16 cellular contexts compared by ENCODE assay signal in the genomic region with DNA sequence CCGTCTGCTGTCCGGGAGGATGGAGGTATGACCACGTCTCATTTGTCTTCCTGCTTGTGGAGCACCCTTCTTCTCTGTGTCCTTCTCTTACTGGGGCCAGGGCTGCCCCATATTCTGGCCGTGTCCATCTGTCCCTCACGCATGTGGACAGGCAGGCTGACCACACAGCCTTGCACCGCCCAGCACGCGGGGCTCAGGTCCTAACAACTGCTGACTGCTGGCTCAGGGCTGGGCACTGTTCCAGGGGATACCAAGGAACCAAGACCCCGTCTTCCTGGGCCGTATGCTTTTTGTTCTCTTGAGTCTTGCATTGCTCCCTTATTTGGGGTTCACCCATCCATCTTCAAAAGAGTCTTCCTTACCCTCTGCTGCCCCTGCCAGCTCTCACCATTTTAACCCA. TPM values are rescaled to one million over a fixed set of nuclear protein-coding genes. Genes with fewer than 3 reads are reported as not detected.
DNase-seq lines count a peak whose midpoint lies in the region; ATAC-seq, FAIRE-seq and TF ChIP-seq lines count a peak whose summit lies in the region.
"Had no signal": no experiment of that assay in that cellular context is flagged by ENCODE, and none has a peak within 500 bp of the region (broad histone marks: within the 10 kb centered on the region; RNA-seq: fewer than 3 reads in every experiment).

No MANE protein-coding gene starts in this region.

- FAIRE-seq in endothelial cell of umbilical vein (lab: Jason Lieb, UNC) = no peak

- H3K36me3 Mint-ChIP-seq in activated T-cell treated with anti-CD3 and anti-CD28 coated beads, Interleukin-2, amount 50 U/mL, for 72 hours (ENCODE audit: insufficient read depth in 2 of 2) = peaks cover 2% of the 10 kb centered on the region in 2 donors
- H3K36me3 Mint-ChIP-seq in stimulated activated memory B cell treated with anti-CD40 and anti-IgM and Interleukin-4, amounts not matched to agents 10 μg/mL and 1 μg/mL and 100 μg/mL, for 72 hours = peaks cover 14% of the 10 kb centered on the region
- H3K36me3 Mint-ChIP-seq: activated naive CD8-positive, alpha-beta T cell had no signal

- no peak overlapping the region for H3K9ac ChIP-seq in endothelial cell of umbilical vein (replicated peaks; ENCODE audit: extremely low read depth, insufficient read depth, low read length)

- no peak overlapping the region for H3K27ac ChIP-seq in PC-9
- no peak overlapping the region for H3K27ac ChIP-seq in endothelial cell of umbilical vein (ENCODE audit: insufficient read depth, low read depth, low read length)
- no peak overlapping the region for H3K27ac ChIP-seq in right cardiac atrium (ENCODE audit: low read length)

- no peak overlapping the region for H3K4me3 ChIP-seq in PC-9
- H3K4me3 ChIP-seq in endothelial cell of umbilical vein (replicated peaks in 1 of 3; ENCODE audit: insufficient read depth in 1 of 3, low read depth in 1 of 3, low read length in 3 of 3) = no peak overlapping the region
- no peak overlapping the region for H3K4me3 ChIP-seq in right cardiac atrium (ENCODE audit: low read length)
- H3K4me3 ChIP-seq: lung, Peyer's patch, upper lobe of left lung had no signal

- H3K4me1 Mint-ChIP-seq in activated T-cell treated with anti-CD3 and anti-CD28 coated beads, Interleukin-2, amount 50 U/mL, for 72 hours (ENCODE audit: low read depth) = peaks cover 33% of the 10 kb centered on the region
- peaks cover 14% of the 10 kb centered on the region for H3K4me1 Mint-ChIP-seq in stimulated activated memory B cell treated with anti-CD40 and anti-IgM and Interleukin-4, amounts not matched to agents 10 μg/mL and 1 μg/mL and 100 μg/mL, for 72 hours

- no peaks in the 10 kb centered on the region for H3K9me3 ChIP-seq in PC-9 (ENCODE audit: insufficient read depth, low read depth)
- H3K9me3 ChIP-seq in endothelial cell of umbilical vein (replicated peaks; ENCODE audit: control insufficient read depth, insufficient read depth, low read length) = no peaks in the 10 kb centered on the region
- H3K9me3 ChIP-seq in right cardiac atrium (ENCODE audit: control insufficient read depth, low read length) = no peaks in the 10 kb centered on the region
- H3K9me3 ChIP-seq: Peyer's patch, upper lobe of left lung had no signal

- WGBS in right cardiac atrium = 85% methylated on average over 10 of the region's 10 CpGs

- dilution Hi-C loops in endothelial cell of umbilical vein (cut with MboI; ENCODE audit: extremely low pct_ligation_motif_present, low sequenced_read_pairs) = no loop called here

- peaks cover 1 to 2% of the 10 kb centered on the region in 2 donors for H3K9me3 Mint-ChIP-seq in activated T-cell treated with anti-CD3 and anti-CD28 coated beads, Interleukin-2, amount 50 U/mL, for 72 hours
- peaks cover 3% of the 10 kb centered on the region for H3K9me3 Mint-ChIP-seq in stimulated activated memory B cell treated with anti-CD40 and anti-IgM and Interleukin-4, amounts not matched to agents 10 μg/mL and 1 μg/mL and 100 μg/mL, for 72 hours

- CTCF ChIA-PET in PC-9 (lab: Charles Lee) (interaction anchor here (0.5 to 0.8 kb wide), 3 partner anchors 145 to 217 kb away, joined by 3 read pairs; no protein-coding TSS in a partner anchor), endothelial cell of umbilical vein (lab: Charles Lee) (interaction anchor here (1.1 to 2.4 kb wide), 4 partner anchors 8 to 216 kb away, joined by 4 to 14 read pairs (median 12); no protein-coding TSS in a partner anchor)

- H3K9me2 ChIP-seq in PC-9 (ENCODE audit: insufficient read depth) = no peaks in the 10 kb centered on the region

- H3K4me3 Mint-ChIP-seq in activated T-cell treated with anti-CD3 and anti-CD28 coated beads, Interleukin-2, amount 50 U/mL, for 72 hours = peak overlapping the region; percentile 49 to 55
- H3K4me3 Mint-ChIP-seq in stimulated activated memory B cell treated with anti-CD40 and anti-IgM and Interleukin-4, amounts not matched to agents 10 μg/mL and 1 μg/mL and 100 μg/mL, for 72 hours = peak overlapping the region; percentile 27
- H3K4me3 Mint-ChIP-seq: activated naive CD8-positive, alpha-beta T cell had no signal

- H3K27me3 Mint-ChIP-seq in activated T-cell treated with anti-CD3 and anti-CD28 coated beads, Interleukin-2, amount 50 U/mL, for 72 hours (ENCODE audit: low read depth) = peaks cover 5% of the 10 kb centered on the region
- H3K27me3 Mint-ChIP-seq in stimulated activated memory B cell treated with anti-CD40 and anti-IgM and Interleukin-4, amounts not matched to agents 10 μg/mL and 1 μg/mL and 100 μg/mL, for 72 hours = peaks cover 12% of the 10 kb centered on the region
- H3K27me3 Mint-ChIP-seq: activated naive CD8-positive, alpha-beta T cell had no signal

- DNase-seq in activated T-cell treated with anti-CD3 and anti-CD28 coated beads, Interleukin-2, amount 50 U/mL, for 72 hours = no peak
- no peak for DNase-seq in activated T-cell treated with anti-CD3 and anti-CD28 coated beads, Interleukin-2, amount 50 U/mL, for 1 hour
- DNase-seq in PC-9 (no peak), endothelial cell of umbilical vein (ENCODE audit: low read depth, low spot score) (no peak), mesenteric fat pad (ENCODE audit: low spot score) (no peak), hypothalamus (lab: John Stamatoyannopoulos, UW) (no peak), right cardiac atrium (no peak)
- DNase-seq: ACHN, NCI-H1092 treated with DMSO at 0.1 percent for 48 hours, NCI-H446, occipital lobe had no signal

- H3F3A ChIP-seq in PC-9 (ENCODE audit: insufficient read depth, low read depth) = no peaks in the 10 kb centered on the region; the same call in 1 of the 2 replicates

- no peak for ATAC-seq in activated T-cell treated with anti-CD3 and anti-CD28 coated beads, Interleukin-2, amount 50 U/mL, for 72 hours (replicated peaks in 1 of 2)
- ATAC-seq in stimulated activated memory B cell treated with anti-CD40 and anti-IgM and Interleukin-4, amounts not matched to agents 10 μg/mL and 1 μg/mL and 100 μg/mL, for 72 hours = no peak
- no peak for ATAC-seq in right cardiac atrium

- no peak for TF ChIP-seq CTCF in PC-9 (conservative IDR thresholded peaks at IDR 0.05)
- TF ChIP-seq CTCF in endothelial cell of umbilical vein (IDR thresholded peaks at IDR 0.05; ENCODE audit: extremely low read depth in 1 of 2, insufficient read depth in 1 of 2, low read depth in 1 of 2, low read length in 2 of 2) = no peak

- BruUV-seq in PC-9 (replicated peaks; lab: Mats Ljungman, UMichigan) (no TSS peak), endothelial cell of umbilical vein (replicated peaks; lab: Mats Ljungman, UMichigan) (no TSS peak)

- intact Hi-C loops in PC-9 (cut with micrococcal nuclease; ENCODE audit: unreplicated experiment) (no loop called here), endothelial cell of umbilical vein (cut with micrococcal nuclease) (no loop called here), right cardiac atrium (cut with DNase I) (no loop called here)

- H2AFZ ChIP-seq in PC-9 = no peak overlapping the region
- no peak overlapping the region for H2AFZ ChIP-seq in endothelial cell of umbilical vein (ENCODE audit: low read depth, low read length)

- peaks cover 22% of the 10 kb centered on the region for H3K4me1 ChIP-seq in PC-9 (replicated peaks; ENCODE audit: insufficient read depth)
- peaks cover 11% of the 10 kb centered on the region for H3K4me1 ChIP-seq in endothelial cell of umbilical vein (ENCODE audit: control insufficient read depth, extremely low read depth, insufficient read depth, low read length)
- no peaks in the 10 kb centered on the region for H3K4me1 ChIP-seq in right cardiac atrium (ENCODE audit: control insufficient read depth, insufficient read depth, low read length)

- H4K20me1 ChIP-seq in PC-9 (ENCODE audit: insufficient read depth) = no peaks in the 10 kb centered on the region
- no peaks in the 10 kb centered on the region for H4K20me1 ChIP-seq in endothelial cell of umbilical vein (replicated peaks; ENCODE audit: control insufficient read depth, extremely low read depth, insufficient read depth, low read length)

- POLR2A ChIA-PET in PC-9 (lab: Charles Lee; ENCODE audit: unreplicated experiment) (interaction anchor here (0.6 kb wide), 1 partner anchor 104 kb away, joined by 11 read pairs; no protein-coding TSS in a partner anchor), endothelial cell of umbilical vein (lab: Charles Lee) (no interaction called here)

- peak overlapping the region; percentile 45 for H3K4me2 ChIP-seq in PC-9
- H3K4me2 ChIP-seq in endothelial cell of umbilical vein (ENCODE audit: insufficient read depth, low read length) = peak overlapping the region; percentile 3

- H3K79me2 ChIP-seq in PC-9 (ENCODE audit: low read depth) (no peaks in the 10 kb centered on the region), endothelial cell of umbilical vein (ENCODE audit: control insufficient read depth, insufficient read depth, low read length) (no peaks in the 10 kb centered on the region)

- H3K9me1 ChIP-seq in endothelial cell of umbilical vein (replicated peaks; ENCODE audit: control insufficient read depth, extremely low read depth, insufficient read depth, low read length) = no peaks in the 10 kb centered on the region

- H3K27ac Mint-ChIP-seq in activated T-cell treated with anti-CD3 and anti-CD28 coated beads, Interleukin-2, amount 50 U/mL, for 72 hours = peak overlapping the region; percentile 11
- peak overlapping the region; percentile 50 for H3K27ac Mint-ChIP-seq in stimulated activated memory B cell treated with anti-CD40 and anti-IgM and Interleukin-4, amounts not matched to agents 10 μg/mL and 1 μg/mL and 100 μg/mL, for 72 hours
- H3K27ac Mint-ChIP-seq: activated naive CD8-positive, alpha-beta T cell had no signal

- H3K36me3 ChIP-seq in PC-9 (ENCODE audit: low read depth) (no peaks in the 10 kb centered on the region), endothelial cell of umbilical vein (ENCODE audit: control insufficient read depth in 2 of 2, extremely low read depth in 1 of 2, insufficient read depth in 2 of 2, low read length in 2 of 2) (no peaks in the 10 kb centered on the region)
- H3K36me3 ChIP-seq: Peyer's patch had no signal

- no peaks in the 10 kb centered on the region for H3K27me3 ChIP-seq in PC-9 (ENCODE audit: insufficient read depth, low read depth)
- no peaks in the 10 kb centered on the region for H3K27me3 ChIP-seq in endothelial cell of umbilical vein (ENCODE audit: control insufficient read depth in 2 of 2, insufficient read depth in 2 of 2, low read length in 2 of 2)
- H3K27me3 ChIP-seq in right cardiac atrium (ENCODE audit: control insufficient read depth, insufficient read depth) = no peaks in the 10 kb centered on the region
- H3K27me3 ChIP-seq: Peyer's patch, upper lobe of left lung had no signal

- TF ChIP-seq POLR2A in endothelial cell of umbilical vein (IDR thresholded peaks at IDR 0.05; ENCODE audit: low read depth, low read length) = no peak

RNA-seq across cellular contexts. Expression of a gene that starts 17.5 kb away (rescaled TPM):
- total RNA-seq in activated T-cell treated with anti-CD3 and anti-CD28 coated beads, Interleukin-2, amount 50 U/mL, for 72 hours = 10 to 100 TPM; 12.2 to 15.6 TPM
- 27.9 and 33.8 TPM in 2 replicates for total RNA-seq in PC-9 (2021)
- total RNA-seq in endothelial cell of umbilical vein = 41.9 and 50.9 TPM in 2 replicates
- 61.2 and 66.7 TPM in 2 replicates for polyA plus RNA-seq in endothelial cell of umbilical vein
- polyA plus RNA-seq in endothelial cell of umbilical vein (2011; cell fraction: cytosol; rRNA removed) = 39.4 and 39.6 TPM in 2 replicates
- 30.4 and 32.4 TPM in 2 replicates for polyA plus RNA-seq in endothelial cell of umbilical vein (2011; cell fraction: nucleus; rRNA removed)
- polyA plus RNA-seq in endothelial cell of umbilical vein (2012) = 25.2 and 26.0 TPM in 2 replicates
- polyA minus RNA-seq in endothelial cell of umbilical vein = 68.1 and 84.0 TPM in 2 replicates
- 6.3 TPM for polyA minus RNA-seq in endothelial cell of umbilical vein (2011; cell fraction: cytosol; rRNA and poly(A)+ RNA removed)
- polyA minus RNA-seq in endothelial cell of umbilical vein (2011; cell fraction: nucleus; rRNA and poly(A)+ RNA removed) = 27.8 and 30.8 TPM in 2 replicates
- 48.8 TPM for total RNA-seq in mesenteric fat pad
- total RNA-seq in right cardiac atrium = 10 to 100 TPM; 15.5 to 24.0 (median 18.0) TPM
- polyA plus RNA-seq in right cardiac atrium = 16.5 TPM

RNA-seq across cellular contexts. Expression of a gene that starts 40.6 kb away (rescaled TPM):
- total RNA-seq in activated T-cell treated with anti-CD3 and anti-CD28 coated beads, Interleukin-2, amount 50 U/mL, for 72 hours = 10 to 100 TPM; 20.2 to 21.0 TPM
- total RNA-seq in PC-9 (2021) (31.1 and 43.9 TPM in 2 replicates), endothelial cell of umbilical vein (29.0 and 40.1 TPM in 2 replicates), mesenteric fat pad (77.6 TPM), right cardiac atrium (10 to 100 TPM; 29.8 to 39.8 (median 34.9) TPM)
- polyA plus RNA-seq in endothelial cell of umbilical vein (24.5 and 26.9 TPM in 2 replicates), right cardiac atrium (27.0 TPM)
- polyA plus RNA-seq in endothelial cell of umbilical vein (2011; cell fraction: cytosol; rRNA removed) = 22.5 and 26.8 TPM in 2 replicates
- polyA plus RNA-seq in endothelial cell of umbilical vein (2011; cell fraction: nucleus; rRNA removed) = 19.4 and 21.4 TPM in 2 replicates
- polyA plus RNA-seq in endothelial cell of umbilical vein (2012) = 20.4 and 21.0 TPM in 2 replicates
- polyA minus RNA-seq in endothelial cell of umbilical vein = 31.0 and 33.4 TPM in 2 replicates
- 3.4 TPM for polyA minus RNA-seq in endothelial cell of umbilical vein (2011; cell fraction: cytosol; rRNA and poly(A)+ RNA removed)
- 11.2 and 11.9 TPM in 2 replicates for polyA minus RNA-seq in endothelial cell of umbilical vein (2011; cell fraction: nucleus; rRNA and poly(A)+ RNA removed)
